ENCODE assay signal across 20 cellular contexts in genomic region chr20:53639128-53639527, GRCh38. TPM values are rescaled to one million over a fixed set of nuclear protein-coding genes. Genes with fewer than 3 reads are reported as not detected.
DNase-seq lines count a peak whose midpoint lies in the region; ATAC-seq and TF ChIP-seq lines count a peak whose summit lies in the region.
"Had no signal": no experiment of that assay in that cellular context is flagged by ENCODE, and none has a peak within 500 bp of the region (broad histone marks: within the 10 kb centered on the region; RNA-seq: fewer than 3 reads in every experiment).

No MANE protein-coding gene starts in this region.

- no peaks in the 10 kb centered on the region for H3K27me3 Mint-ChIP-seq in memory B cell

- no peak for ATAC-seq in memory B cell (ENCODE audit: low read depth)

- no peak for TF ChIP-seq CTCF in VCaP (conservative IDR thresholded peaks at IDR 0.05)

- H3K27ac ChIP-seq in VCaP, result peak overlapping the region; percentile 78
- H3K27ac ChIP-seq: 22Rv1 had no signal

- H3K36me3 Mint-ChIP-seq in memory B cell, result no peaks in the 10 kb centered on the region

- peaks cover 38% of the 10 kb centered on the region for H3K4me1 Mint-ChIP-seq in memory B cell

- no peak overlapping the region for H3K4me3 Mint-ChIP-seq in memory B cell
- H3K4me3 Mint-ChIP-seq: HFFc6 had no signal

- H3K27ac Mint-ChIP-seq in memory B cell, result peak overlapping the region; percentile 49
- H3K27ac Mint-ChIP-seq: HFFc6 had no signal

- DNase-seq in activated CD8-positive, alpha-beta memory T cell treated with anti-CD3 and anti-CD28 coated beads for 24 hours, result peak; percentile 17
- no peak for DNase-seq in activated CD8-positive, alpha-beta memory T cell treated with anti-CD3 and anti-CD28 coated beads, Interleukin-2, amount 50 U/mL, for 4 hours
- no peak for DNase-seq in memory B cell (ENCODE audit: low spot score in 2 of 2)
- peak; percentile 7 for DNase-seq in ureter (ENCODE audit: low spot score)
- no peak for DNase-seq in dedifferentiated amniotic fluid mesenchymal stem cell (ENCODE audit: extremely low spot score)
- DNase-seq in ecto neural progenitor cell (ENCODE audit: low spot score), result no peak
- DNase-seq in NK-92 treated with Interleukin-12 subunit alpha and Interleukin-12 subunit beta, amount 100 ng/mL, for 24 hours (lab: John Stamatoyannopoulos, UW), result no peak
- DNase-seq: AML-193, DMS153, GDM1, H7, HFFc6, KBM-7, NCI-H1105 treated with DMSO at 0.1 percent for 48 hours, NCI-H187 treated with DMSO at 0.1 percent for 48 hours, NCI-H2227 treated with DMSO at 0.1 percent for 48 hours, NCI-H510A treated with DMSO at 0.1 percent for 48 hours, SHP77 had no signal

- H3K9me3 Mint-ChIP-seq in memory B cell, result no peaks in the 10 kb centered on the region
- H3K9me3 Mint-ChIP-seq: HFFc6 had no signal

RNA-seq across cellular contexts. Expression of gene ZNF217, which starts 45.5 kb away (rescaled TPM):
- total RNA-seq in ureter, result 80.7 TPM

Comparison
In these comparisons a context has a peak if more than half of its experiments do, and no peak if none do; other contexts are left out.
1. DNase-seq: peak in activated CD8-positive, alpha-beta memory T cell treated with anti-CD3 and anti-CD28 coated beads for 24 hours (single experiment) and ureter (single experiment); none in activated CD8-positive, alpha-beta memory T cell treated with anti-CD3 and anti-CD28 coated beads, Interleukin-2, amount 50 U/mL, for 4 hours (single experiment), memory B cell (0 of 2), dedifferentiated amniotic fluid mesenchymal stem cell (single experiment), ecto neural progenitor cell (single experiment) and NK-92 treated with Interleukin-12 subunit alpha and Interleukin-12 subunit beta, amount 100 ng/mL, for 24 hours (single experiment).